9 cellular contexts compared by ENCODE assay signal in the genomic region with DNA sequence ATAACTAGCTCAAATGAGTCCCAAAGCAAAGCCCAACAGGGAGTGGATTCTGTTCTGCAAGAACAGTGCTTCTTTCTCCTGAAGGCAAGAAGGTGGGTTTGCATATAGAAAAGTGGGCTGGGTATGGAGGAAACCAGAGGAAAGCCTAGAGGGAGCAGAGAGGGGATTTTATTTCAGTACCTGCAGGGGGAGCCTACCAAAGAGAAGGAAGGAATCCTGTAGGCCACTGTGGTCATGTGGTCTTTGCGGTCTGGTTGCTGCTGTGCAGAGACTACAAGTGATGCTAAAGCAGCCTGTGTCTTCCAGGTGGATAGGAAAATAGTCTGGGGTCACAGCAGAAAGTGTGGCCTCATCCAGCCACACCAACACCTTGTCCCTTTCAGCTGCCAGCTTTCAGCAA. TPM values are rescaled to one million over a fixed set of nuclear protein-coding genes. Genes with fewer than 3 reads are reported as not detected.
DNase-seq lines count a peak whose midpoint lies in the region; ATAC-seq lines count a peak whose summit lies in the region.
"Had no signal": no experiment of that assay in that cellular context is flagged by ENCODE, and none has a peak within 500 bp of the region (broad histone marks: within the 10 kb centered on the region; RNA-seq: fewer than 3 reads in every experiment).

No MANE protein-coding gene starts in this region.

- H4K5ac ChIP-seq in mesendoderm (ENCODE audit: low read length) = no peak overlapping the region

- DNase-seq in DMS 273 (lab: John Stamatoyannopoulos, UW; ENCODE audit: unreplicated experiment) = peak; percentile 8
- no peak for DNase-seq in DMS 273 treated with DMSO at 0.1 percent for 48 hours (lab: John Stamatoyannopoulos, UW)
- peak; percentile 62 for DNase-seq in HuH-7 (ENCODE audit: low spot score)
- DNase-seq in activated T-helper 2 cell treated with anti-CD3 and anti-CD28 coated beads, Interferon-gamma antibody, Interleukin-2, Interleukin-4, amounts not matched to agents 10 μg/mL and 5 μg/mL and 100 μg/mL, durations not matched to agents 14 hours and 24 hours and 36 hours (ENCODE audit: low spot score) = peak; percentile 16
- DNase-seq in mesendoderm = peak; percentile 83
- no peak for DNase-seq in putamen (ENCODE audit: low spot score)
- no peak for DNase-seq in DMS153 treated with DMSO at 0.1 percent for 48 hours (lab: John Stamatoyannopoulos, UW; ENCODE audit: unreplicated experiment)
- DNase-seq: NCI-H226 had no signal

- no peaks in the 10 kb centered on the region for H3K9me3 Mint-ChIP-seq in activated T-helper 2 cell treated with anti-CD3 and anti-CD28 coated beads, Interferon-gamma antibody, Interleukin-2, Interleukin-4, amounts not matched to agents 10 μg/mL and 5 μg/mL and 100 μg/mL, durations not matched to agents 14 hours and 24 hours and 36 hours

- H3K9ac ChIP-seq in mesendoderm (ENCODE audit: low read length) = no peak overlapping the region

- no peak overlapping the region for H3K56ac ChIP-seq in mesendoderm (ENCODE audit: low read length)

- H4K8ac ChIP-seq in mesendoderm (ENCODE audit: low read depth, low read length) = no peak overlapping the region

- H3K27me3 ChIP-seq in mesendoderm (ENCODE audit: insufficient read depth, low read length, poor library complexity) = no peaks in the 10 kb centered on the region

- no peaks in the 10 kb centered on the region for H3K36me3 Mint-ChIP-seq in activated T-helper 2 cell treated with anti-CD3 and anti-CD28 coated beads, Interferon-gamma antibody, Interleukin-2, Interleukin-4, amounts not matched to agents 10 μg/mL and 5 μg/mL and 100 μg/mL, durations not matched to agents 14 hours and 24 hours and 36 hours (ENCODE audit: low read depth)

- no peak overlapping the region for H3K4me3 ChIP-seq in mesendoderm (ENCODE audit: low read length)

- H3K23ac ChIP-seq in mesendoderm (ENCODE audit: low read length) = no peak overlapping the region

- H3K18ac ChIP-seq in mesendoderm (ENCODE audit: low read length) = no peak overlapping the region

- H3K27ac ChIP-seq in mesendoderm (ENCODE audit: low read depth, low read length) = no peak overlapping the region

- no peaks in the 10 kb centered on the region for H3K36me3 ChIP-seq in mesendoderm (ENCODE audit: control insufficient read depth, insufficient read depth, low read length)

- H3K27ac Mint-ChIP-seq in activated T-helper 2 cell treated with anti-CD3 and anti-CD28 coated beads, Interferon-gamma antibody, Interleukin-2, Interleukin-4, amounts not matched to agents 10 μg/mL and 5 μg/mL and 100 μg/mL, durations not matched to agents 14 hours and 24 hours and 36 hours = no peak overlapping the region

- no peaks in the 10 kb centered on the region for H3K4me1 ChIP-seq in mesendoderm (ENCODE audit: control insufficient read depth, low read depth, low read length)

- H2AK5ac ChIP-seq in mesendoderm (ENCODE audit: low read length) = no peak overlapping the region

- H3K4ac ChIP-seq in mesendoderm (ENCODE audit: low read depth, low read length) = no peak overlapping the region

- H2BK120ac ChIP-seq in mesendoderm (ENCODE audit: low read depth, low read length) = no peak overlapping the region

- H3K79me1 ChIP-seq in mesendoderm (ENCODE audit: low read length) = no peaks in the 10 kb centered on the region

- H3K27me3 Mint-ChIP-seq in activated T-helper 2 cell treated with anti-CD3 and anti-CD28 coated beads, Interferon-gamma antibody, Interleukin-2, Interleukin-4, amounts not matched to agents 10 μg/mL and 5 μg/mL and 100 μg/mL, durations not matched to agents 14 hours and 24 hours and 36 hours (ENCODE audit: low read depth) = peaks cover 25% of the 10 kb centered on the region

- no peaks in the 10 kb centered on the region for H3K4me1 Mint-ChIP-seq in activated T-helper 2 cell treated with anti-CD3 and anti-CD28 coated beads, Interferon-gamma antibody, Interleukin-2, Interleukin-4, amounts not matched to agents 10 μg/mL and 5 μg/mL and 100 μg/mL, durations not matched to agents 14 hours and 24 hours and 36 hours (ENCODE audit: low read depth)

- H3K4me3 Mint-ChIP-seq in activated T-helper 2 cell treated with anti-CD3 and anti-CD28 coated beads, Interferon-gamma antibody, Interleukin-2, Interleukin-4, amounts not matched to agents 10 μg/mL and 5 μg/mL and 100 μg/mL, durations not matched to agents 14 hours and 24 hours and 36 hours (ENCODE audit: low read depth) = no peak overlapping the region

- H3K4me2 ChIP-seq in mesendoderm (ENCODE audit: low read length) = no peak overlapping the region

- ATAC-seq in HG03565 (IDR thresholded peaks at IDR 0.05; ENCODE audit: unreplicated experiment) = no peak

- H2BK15ac ChIP-seq in mesendoderm (replicated peaks; ENCODE audit: low read depth) = no peak overlapping the region

- intact Hi-C loops in activated T-helper 2 cell treated with anti-CD3 and anti-CD28 coated beads, Interferon-gamma antibody, Interleukin-2, Interleukin-4, amounts not matched to agents 10 μg/mL and 5 μg/mL and 100 μg/mL, durations not matched to agents 14 hours and 24 hours and 36 hours (cut with micrococcal nuclease) = no loop called here

- WGBS in mesendoderm (ENCODE audit: extremely low coverage, insufficient coverage, low lambda C conversion rate) = no CpG with 5 or more reads among the region's 1 CpG

- H3K79me2 ChIP-seq in mesendoderm (ENCODE audit: control insufficient read depth, insufficient read depth, low read length) = no peaks in the 10 kb centered on the region

- no peak overlapping the region for H2BK5ac ChIP-seq in mesendoderm (ENCODE audit: low read length)

RNA-seq across cellular contexts. Expression of gene ZBTB16, which starts 33.2 kb away (rescaled TPM):
- total RNA-seq in activated T-helper 2 cell treated with anti-CD3 and anti-CD28 coated beads, Interferon-gamma antibody, Interleukin-2, Interleukin-4, amounts not matched to agents 10 μg/mL and 5 μg/mL and 100 μg/mL, durations not matched to agents 14 hours and 24 hours and 36 hours = 2.8 and 2.9 TPM in 2 replicates
- not detected for polyA plus RNA-seq in mesendoderm (2013, experiment 1 of 2)
- 0.03 TPM for polyA plus RNA-seq in mesendoderm (2013, experiment 2 of 2)

RNA-seq across cellular contexts. Expression of gene HTR3A, which starts 51.4 kb away (rescaled TPM):
- not detected in 2 replicates for total RNA-seq in activated T-helper 2 cell treated with anti-CD3 and anti-CD28 coated beads, Interferon-gamma antibody, Interleukin-2, Interleukin-4, amounts not matched to agents 10 μg/mL and 5 μg/mL and 100 μg/mL, durations not matched to agents 14 hours and 24 hours and 36 hours
- polyA plus RNA-seq in mesendoderm (2013, experiment 1 of 2) = 1.6 TPM
- polyA plus RNA-seq in mesendoderm (2013, experiment 2 of 2) = 1.7 TPM

Comparison
In these comparisons a context has a peak if more than half of its experiments do, and no peak if none do; other contexts are left out.
1. DNase-seq: peak in DMS 273 (single experiment), HuH-7 (single experiment), activated T-helper 2 cell treated with anti-CD3 and anti-CD28 coated beads, Interferon-gamma antibody, Interleukin-2, Interleukin-4, amounts not matched to agents 10 μg/mL and 5 μg/mL and 100 μg/mL, durations not matched to agents 14 hours and 24 hours and 36 hours (single experiment) and mesendoderm (single experiment); none in DMS 273 treated with DMSO at 0.1 percent for 48 hours (single experiment), putamen (single experiment) and DMS153 treated with DMSO at 0.1 percent for 48 hours (single experiment).